ENCODE assay signal across 8 cellular contexts in genomic region chr5:88690619-88691560, GRCh38.
DNase-seq lines count a peak whose midpoint lies in the region; ATAC-seq and TF ChIP-seq lines count a peak whose summit lies in the region.

No MANE protein-coding gene starts in this region.

- peak; percentile 29 to 71 (median 69) for DNase-seq in CD4-positive, CD25-positive, alpha-beta regulatory T cell
- peak; percentile 34 for DNase-seq in GM19240 (ENCODE audit: insufficient read length, low spot score)
- DNase-seq in NK-92 (lab: John Stamatoyannopoulos, UW; ENCODE audit: unreplicated experiment) = peak; percentile 7
- DNase-seq in activated T-cell treated with anti-CD3 and anti-CD28 coated beads for 1 hour (ENCODE audit: low read depth) = peak; percentile 47
- DNase-seq in epithelial cell of esophagus (ENCODE audit: low read depth) = peak; percentile 65
- DNase-seq in myocyte (ENCODE audit: low read depth) = peak; percentile 74
- DNase-seq in stimulated activated naive B cell treated with anti-CD40 and anti-IgM and Interleukin-4, amounts not matched to agents 10 μg/mL and 1 μg/mL and 100 μg/mL, for 72 hours = peak; percentile 53

- H3K36me3 Mint-ChIP-seq in CD4-positive, CD25-positive, alpha-beta regulatory T cell = no peaks in the 10 kb centered on the region
- H3K36me3 Mint-ChIP-seq in stimulated activated naive B cell treated with anti-CD40 and anti-IgM and Interleukin-4, amounts not matched to agents 10 μg/mL and 1 μg/mL and 100 μg/mL, for 72 hours = peaks cover 3 to 9% of the 10 kb centered on the region in 2 donors

- peak; percentile 75 to 77 for ATAC-seq in CD4-positive, CD25-positive, alpha-beta regulatory T cell (ENCODE audit: low read depth in 2 of 2)
- peak; percentile 83 for ATAC-seq in HG03354 (IDR thresholded peaks at IDR 0.05; ENCODE audit: poor library complexity, severe bottlenecking, unreplicated experiment)
- peak; percentile 78 to 79 for ATAC-seq in stimulated activated naive B cell treated with anti-CD40 and anti-IgM and Interleukin-4, amounts not matched to agents 10 μg/mL and 1 μg/mL and 100 μg/mL, for 72 hours (replicated peaks)

- H3K27ac Mint-ChIP-seq in CD4-positive, CD25-positive, alpha-beta regulatory T cell = peak overlapping the region in 2 of 3 donors; percentile 18 to 89
- H3K27ac Mint-ChIP-seq in stimulated activated naive B cell treated with anti-CD40 and anti-IgM and Interleukin-4, amounts not matched to agents 10 μg/mL and 1 μg/mL and 100 μg/mL, for 72 hours = peak overlapping the region; percentile 93

- TF ChIP-seq CTCF in epithelial cell of esophagus (IDR thresholded peaks at IDR 0.05; ENCODE audit: insufficient read depth, low read depth, low read length, missing control alignments) = peak; percentile 97

- H3K4me3 Mint-ChIP-seq in CD4-positive, CD25-positive, alpha-beta regulatory T cell = peak overlapping the region in 3 of 4 donors; percentile 20 to 82 (median 80)
- H3K4me3 Mint-ChIP-seq in stimulated activated naive B cell treated with anti-CD40 and anti-IgM and Interleukin-4, amounts not matched to agents 10 μg/mL and 1 μg/mL and 100 μg/mL, for 72 hours = peak overlapping the region; percentile 78 to 80

- H3K27me3 ChIP-seq in CD4-positive, CD25-positive, alpha-beta regulatory T cell (ENCODE audit: control insufficient read depth, insufficient read depth, low read length) = peaks cover 58% of the 10 kb centered on the region

- peaks cover 7% of the 10 kb centered on the region for H3K4me1 ChIP-seq in CD4-positive, CD25-positive, alpha-beta regulatory T cell (ENCODE audit: control insufficient read depth, insufficient read depth, low read length, poor library complexity, severe bottlenecking)

- H3K4me3 ChIP-seq in CD4-positive, CD25-positive, alpha-beta regulatory T cell (ENCODE audit: low read depth, low read length) = no peak overlapping the region
- no peak overlapping the region for H3K4me3 ChIP-seq in epithelial cell of esophagus (ENCODE audit: low read length)

- no peak overlapping the region for H3K27ac ChIP-seq in CD4-positive, CD25-positive, alpha-beta regulatory T cell (ENCODE audit: insufficient read depth, low read length, poor library complexity, severe bottlenecking)

- H3K4me1 Mint-ChIP-seq in CD4-positive, CD25-positive, alpha-beta regulatory T cell = peaks cover 5 to 26% (median 11%) of the 10 kb centered on the region in 4 donors
- peaks cover 30 to 36% of the 10 kb centered on the region in 2 donors for H3K4me1 Mint-ChIP-seq in stimulated activated naive B cell treated with anti-CD40 and anti-IgM and Interleukin-4, amounts not matched to agents 10 μg/mL and 1 μg/mL and 100 μg/mL, for 72 hours

- peaks cover 95% of the 10 kb centered on the region for H3K27me3 Mint-ChIP-seq in CD4-positive, CD25-positive, alpha-beta regulatory T cell
- peaks cover 56 to 84% of the 10 kb centered on the region in 2 donors for H3K27me3 Mint-ChIP-seq in stimulated activated naive B cell treated with anti-CD40 and anti-IgM and Interleukin-4, amounts not matched to agents 10 μg/mL and 1 μg/mL and 100 μg/mL, for 72 hours

- H3K9me3 Mint-ChIP-seq in CD4-positive, CD25-positive, alpha-beta regulatory T cell = peaks cover 0 to 17% (median 7%) of the 10 kb centered on the region in 7 donors
- no peaks in the 10 kb centered on the region for H3K9me3 Mint-ChIP-seq in stimulated activated naive B cell treated with anti-CD40 and anti-IgM and Interleukin-4, amounts not matched to agents 10 μg/mL and 1 μg/mL and 100 μg/mL, for 72 hours

- H3K9me3 ChIP-seq in CD4-positive, CD25-positive, alpha-beta regulatory T cell (ENCODE audit: control insufficient read depth in 2 of 2, low read length in 2 of 2) = peaks cover 0 to 5% of the 10 kb centered on the region in 2 experiments

- no peaks in the 10 kb centered on the region for H3K36me3 ChIP-seq in CD4-positive, CD25-positive, alpha-beta regulatory T cell (ENCODE audit: control insufficient read depth, insufficient read depth, low read length)

Comparison
In these comparisons a context has a peak if more than half of its experiments do, and no peak if none do; other contexts are left out.
1. DNase-seq: peak in every context shown above with its lines; median percentile 74 in myocyte; 69 in CD4-positive, CD25-positive, alpha-beta regulatory T cell; 65 in epithelial cell of esophagus; 53 in stimulated activated naive B cell treated with anti-CD40 and anti-IgM and Interleukin-4, amounts not matched to agents 10 μg/mL and 1 μg/mL and 100 μg/mL, for 72 hours; 47 in activated T-cell treated with anti-CD3 and anti-CD28 coated beads for 1 hour; 34 in GM19240; 7 in NK-92.